27 cellular contexts compared by ENCODE assay signal in genomic region chr6:83600531-83600930, GRCh38.
"Had no signal": no experiment of that assay in that cellular context is flagged by ENCODE, and none has a peak within 500 bp of the region (broad histone marks: within the 10 kb centered on the region; RNA-seq: fewer than 3 reads in every experiment).

No MANE protein-coding gene starts in this region.

- H3K9me3 Mint-ChIP-seq: natural killer cell treated with Interleukin-12 subunit alpha and Interleukin-12 subunit beta and Interleukin-15 and Interleukin-18, amount 100 ng/mL, for 72 hours; stimulated activated memory B cell treated with anti-CD40 and anti-IgM and Interleukin-4, amounts not matched to agents 10 μg/mL and 1 μg/mL and 100 μg/mL, for 72 hours; stimulated activated naive CD8-positive, alpha-beta T cell treated with anti-CD3 and anti-CD28 coated beads, Interleukin-15, amount 100 ng/mL, for 72 hours; type B pancreatic cell had no signal

- H3K36me3 Mint-ChIP-seq: activated naive CD8-positive, alpha-beta T cell; natural killer cell treated with Interleukin-12 subunit alpha and Interleukin-12 subunit beta and Interleukin-15 and Interleukin-18, amount 100 ng/mL, for 72 hours; stimulated activated memory B cell treated with anti-CD40 and anti-IgM and Interleukin-4, amounts not matched to agents 10 μg/mL and 1 μg/mL and 100 μg/mL, for 72 hours; type B pancreatic cell had no signal

- H3K27me3 Mint-ChIP-seq: progenitor cell of endocrine pancreas; stimulated activated memory B cell treated with anti-CD40 and anti-IgM and Interleukin-4, amounts not matched to agents 10 μg/mL and 1 μg/mL and 100 μg/mL, for 72 hours; stimulated activated naive CD8-positive, alpha-beta T cell treated with anti-CD3 and anti-CD28 coated beads, Interleukin-15, amount 100 ng/mL, for 72 hours; type B pancreatic cell had no signal

- H3K4me3 Mint-ChIP-seq: activated naive CD8-positive, alpha-beta T cell; natural killer cell treated with Interleukin-12 subunit alpha and Interleukin-12 subunit beta and Interleukin-15 and Interleukin-18, amount 100 ng/mL, for 72 hours; stimulated activated memory B cell treated with anti-CD40 and anti-IgM and Interleukin-4, amounts not matched to agents 10 μg/mL and 1 μg/mL and 100 μg/mL, for 72 hours; stimulated activated naive CD8-positive, alpha-beta T cell treated with anti-CD3 and anti-CD28 coated beads, Interleukin-15, amount 100 ng/mL, for 72 hours; type B pancreatic cell had no signal

- H3K27ac Mint-ChIP-seq: activated naive CD8-positive, alpha-beta T cell; natural killer cell treated with Interleukin-12 subunit alpha and Interleukin-12 subunit beta and Interleukin-15 and Interleukin-18, amount 100 ng/mL, for 72 hours; progenitor cell of endocrine pancreas; stimulated activated memory B cell treated with anti-CD40 and anti-IgM and Interleukin-4, amounts not matched to agents 10 μg/mL and 1 μg/mL and 100 μg/mL, for 72 hours; stimulated activated naive CD8-positive, alpha-beta T cell treated with anti-CD3 and anti-CD28 coated beads, Interleukin-15, amount 100 ng/mL, for 72 hours; type B pancreatic cell had no signal

- H3K27ac ChIP-seq: adrenal gland, body of pancreas, colonic mucosa, left ventricle myocardium inferior, ovary, right lobe of liver, skin epidermis, uterus had no signal

- H3K4me1 ChIP-seq: adrenal gland, body of pancreas, colonic mucosa, left ventricle myocardium inferior, right lobe of liver, uterus had no signal

- H3K27me3 ChIP-seq: adrenal gland, body of pancreas, colonic mucosa, ovary, right lobe of liver, uterus had no signal

- H3K4me3 ChIP-seq: adrenal gland, body of pancreas, colonic mucosa, left ventricle myocardium inferior, lung, mucosa of descending colon, ovary, right lobe of liver, skin epidermis, uterus had no signal

- H3K36me3 ChIP-seq: adrenal gland, colonic mucosa, left ventricle myocardium inferior, ovary, right lobe of liver, uterus had no signal

- DNase-seq: activated CD4-positive, alpha-beta T cell treated with anti-CD3 and anti-CD28 coated beads for 4 hours; activated CD4-positive, alpha-beta T cell treated with anti-CD3 and anti-CD28 coated beads, Interleukin-2, amount 50 U/mL, for 4 hours; activated CD4-positive, CD25-positive, alpha-beta regulatory T cell; activated effector memory CD4-positive, alpha-beta T cell treated with Interleukin-2 at 50 U/mL for 16 hours; activated naive CD4-positive, alpha-beta T cell treated with Interleukin-2 at 50 U/mL for 16 hours; adrenal gland; aorta; body of pancreas; colonic mucosa; effector CD8-positive, alpha-beta T cell; foreskin melanocyte; left ventricle myocardium inferior; mucosa of descending colon; ovary; right lobe of liver; stimulated activated CD4-positive, alpha-beta T cell treated with anti-CD3 and anti-CD28 coated beads, Interleukin-4, amount 100 ng/mL, for 4 hours; stimulated activated CD8-positive, alpha-beta memory T cell treated with anti-CD3 and anti-CD28 coated beads, Interleukin-4, amount 100 ng/mL, for 48 hours; stimulated activated naive CD8-positive, alpha-beta T cell treated with anti-CD3 and anti-CD28 coated beads, Interleukin-15, amount 100 ng/mL, for 72 hours; substantia nigra; uterus had no signal

- ATAC-seq: body of pancreas; mucosa of descending colon; natural killer cell treated with Interleukin-12 subunit alpha and Interleukin-12 subunit beta and Interleukin-15 and Interleukin-18, amount 100 ng/mL, for 72 hours; right lobe of liver; stimulated activated memory B cell treated with anti-CD40 and anti-IgM and Interleukin-4, amounts not matched to agents 10 μg/mL and 1 μg/mL and 100 μg/mL, for 72 hours; stimulated activated naive CD8-positive, alpha-beta T cell treated with anti-CD3 and anti-CD28 coated beads, Interleukin-15, amount 100 ng/mL, for 72 hours had no signal

- H3K4me1 Mint-ChIP-seq: stimulated activated memory B cell treated with anti-CD40 and anti-IgM and Interleukin-4, amounts not matched to agents 10 μg/mL and 1 μg/mL and 100 μg/mL, for 72 hours; stimulated activated naive CD8-positive, alpha-beta T cell treated with anti-CD3 and anti-CD28 coated beads, Interleukin-15, amount 100 ng/mL, for 72 hours had no signal
